ENCODE assay signal across 20 cellular contexts in genomic region chr3:21292971-21293370, GRCh38.
DNase-seq lines count a peak whose midpoint lies in the region; ATAC-seq and TF ChIP-seq lines count a peak whose summit lies in the region.
"Had no signal": no experiment of that assay in that cellular context is flagged by ENCODE, and none has a peak within 500 bp of the region (broad histone marks: within the 10 kb centered on the region; RNA-seq: fewer than 3 reads in every experiment).

No MANE protein-coding gene starts in this region.

- H3K27ac ChIP-seq in RWPE2 (ENCODE audit: poor library complexity, severe bottlenecking): peak overlapping the region; percentile 59
- H3K27ac ChIP-seq in effector memory CD4-positive, alpha-beta T cell (ENCODE audit: insufficient read depth, low read length, poor library complexity, severe bottlenecking): no peak overlapping the region

- H3K27me3 ChIP-seq in RWPE2 (ENCODE audit: insufficient read depth, poor library complexity, severe bottlenecking): no peaks in the 10 kb centered on the region
- H3K27me3 ChIP-seq in effector memory CD4-positive, alpha-beta T cell (replicated peaks; ENCODE audit: control insufficient read depth, insufficient read depth, low read length, poor library complexity, severe bottlenecking): no peaks in the 10 kb centered on the region
- H3K27me3 ChIP-seq: BE2C had no signal

- H3K4me3 ChIP-seq in RWPE2 (ENCODE audit: severe bottlenecking): no peak overlapping the region
- H3K4me3 ChIP-seq in effector memory CD4-positive, alpha-beta T cell (ENCODE audit: insufficient read depth, low read depth, low read length, poor library complexity, severe bottlenecking): no peak overlapping the region
- H3K4me3 ChIP-seq: GM23338 had no signal

- no peak for TF ChIP-seq CTCF in RWPE2 (IDR thresholded peaks at IDR 0.05; ENCODE audit: poor library complexity, severe bottlenecking)

- H3K36me3 ChIP-seq in RWPE2 (ENCODE audit: low read depth): no peaks in the 10 kb centered on the region
- no peaks in the 10 kb centered on the region for H3K36me3 ChIP-seq in effector memory CD4-positive, alpha-beta T cell (ENCODE audit: control insufficient read depth, insufficient read depth, low read length)
- H3K36me3 ChIP-seq: BE2C had no signal

- H3K4me1 ChIP-seq in RWPE2 (ENCODE audit: insufficient read depth, poor library complexity, severe bottlenecking): peaks cover 26% of the 10 kb centered on the region
- no peaks in the 10 kb centered on the region for H3K4me1 ChIP-seq in effector memory CD4-positive, alpha-beta T cell (ENCODE audit: control insufficient read depth, insufficient read depth, low read length, poor library complexity, severe bottlenecking)
- H3K4me1 ChIP-seq: BE2C had no signal

- ATAC-seq in RWPE2 (ENCODE audit: low read depth) (peak; percentile 90), esophagus mucosa (peak; percentile 61), GM18511 (IDR thresholded peaks at IDR 0.05; ENCODE audit: unreplicated experiment) (no peak)
- ATAC-seq: GM23338, HepG2 had no signal

- DNase-seq in G401 (ENCODE audit: low spot score) (peak; percentile 7), RWPE2 (ENCODE audit: low spot score) (no peak), kidney tubule cell (ENCODE audit: low spot score) (peak; percentile 27)
- DNase-seq in stimulated activated CD4-positive, alpha-beta T cell treated with anti-CD3 and anti-CD28 coated beads, Interleukin-4, amount 100 ng/mL, for 4 hours: no peak
- no peak for DNase-seq in effector memory CD4-positive, alpha-beta T cell
- DNase-seq: ACHN; BE2C; C1 segment of cervical spinal cord; CD4-positive, CD25-positive, alpha-beta regulatory T cell; CD8-positive, alpha-beta memory T cell; COR-L47; DMS 273 treated with DMSO at 0.1 percent for 48 hours; DMS53; DND-41; EL; HCEC 1CT had no signal

- in situ Hi-C loops in G401 (cut with HindIII; ENCODE audit: low sequenced_read_pairs): no loop called here

- no peaks in the 10 kb centered on the region for H3K9me3 ChIP-seq in RWPE2 (ENCODE audit: severe bottlenecking)
- H3K9me3 ChIP-seq in effector memory CD4-positive, alpha-beta T cell (ENCODE audit: control insufficient read depth, low read length): no peaks in the 10 kb centered on the region
- H3K9me3 ChIP-seq: BE2C had no signal

Comparison
In these comparisons a context has a peak if more than half of its experiments do, and no peak if none do; other contexts are left out.
1. DNase-seq: peak in G401 (single experiment) and kidney tubule cell (single experiment); none in RWPE2 (single experiment), stimulated activated CD4-positive, alpha-beta T cell treated with anti-CD3 and anti-CD28 coated beads, Interleukin-4, amount 100 ng/mL, for 4 hours (0 of 2) and effector memory CD4-positive, alpha-beta T cell (0 of 3).